ENCODE assay signal across 8 cellular contexts in genomic region chr1:11654571-11655262, GRCh38.
DNase-seq lines count a peak whose midpoint lies in the region; ATAC-seq and TF ChIP-seq lines count a peak whose summit lies in the region.

Gene FBXO44, plus strand, starts transcription at chr1:11654877. Its CDS starts 959 bp downstream, at chr1:11655836.

- H3K36me3 Mint-ChIP-seq in memory B cell = peaks cover 2% of the 10 kb centered on the region

- CTCF ChIA-PET in AG04449 (lab: Yijun Ruan, JAX) = interaction anchor here (1.5 to 22.2 kb wide), 4 partner anchors 9 to 618 kb away, joined by 6 to 311 read pairs (median 20); partner anchors contain the start of gene FBXO6

- TF ChIP-seq POLR2A in GM19099 (IDR thresholded peaks at IDR 0.05; ENCODE audit: extremely low read depth, insufficient read length, low read depth) = peak; percentile 31

- no peaks in the 10 kb centered on the region for H3K9me3 Mint-ChIP-seq in memory B cell

- no peak within 1 kb of the TSS for H3K27ac Mint-ChIP-seq in memory B cell

- DNase-seq in AG04449 (ENCODE audit: low read depth, low spot score) (no peak), HuH-7 (ENCODE audit: low spot score) (peak; percentile 84), ecto neural progenitor cell (ENCODE audit: low spot score) (peak; percentile 74), memory B cell (ENCODE audit: low spot score in 2 of 2) (peak; percentile 55 to 58), NCI-H1092 treated with DMSO at 0.1 percent for 48 hours (lab: John Stamatoyannopoulos, UW) (no peak)
- DNase-seq in activated CD4-positive, alpha-beta T cell treated with anti-CD3 and anti-CD28 coated beads, Interleukin-2, amount 50 U/mL, for 24 hours (ENCODE audit: low read depth in 1 of 2, low spot score in 1 of 2) = peak; percentile 41 to 42
- DNase-seq in stimulated activated CD8-positive, alpha-beta memory T cell treated with anti-CD3 and anti-CD28 coated beads, Interleukin-15, amount 100 ng/mL, for 24 hours (ENCODE audit: low read depth) = peak; percentile 51

- H3K27me3 Mint-ChIP-seq in memory B cell = no peaks in the 10 kb centered on the region

- POLR2A ChIA-PET in AG04449 (lab: Yijun Ruan, JAX) = interaction anchor here (1.3 kb wide), 1 partner anchor 10 kb away, joined by 7 read pairs; the partner anchor contains the start of gene FBXO6

- H3K4me1 Mint-ChIP-seq in memory B cell = peaks cover 18% of the 10 kb centered on the region

- ATAC-seq in memory B cell (ENCODE audit: low read depth) = peak; percentile 79

- peak within 1 kb of the TSS; percentile 64 for H3K4me3 ChIP-seq in AG04449 (ENCODE audit: low read depth, low read length)

- TF ChIP-seq CTCF in AG04449 (IDR thresholded peaks at IDR 0.05; ENCODE audit: insufficient read depth, low read length, missing control alignments) = no peak

- peak within 1 kb of the TSS; percentile 83 for H3K4me3 Mint-ChIP-seq in memory B cell

Comparison
In these comparisons a context has a peak if more than half of its experiments do, and no peak if none do; other contexts are left out.
1. DNase-seq: peak in HuH-7 (single experiment), activated CD4-positive, alpha-beta T cell treated with anti-CD3 and anti-CD28 coated beads, Interleukin-2, amount 50 U/mL, for 24 hours (2 of 2), ecto neural progenitor cell (single experiment), memory B cell (2 of 2) and stimulated activated CD8-positive, alpha-beta memory T cell treated with anti-CD3 and anti-CD28 coated beads, Interleukin-15, amount 100 ng/mL, for 24 hours (single experiment); none in AG04449 (single experiment) and NCI-H1092 treated with DMSO at 0.1 percent for 48 hours (single experiment).